Comparison of ENCODE assay signal across 10 cellular contexts in the genomic region with DNA sequence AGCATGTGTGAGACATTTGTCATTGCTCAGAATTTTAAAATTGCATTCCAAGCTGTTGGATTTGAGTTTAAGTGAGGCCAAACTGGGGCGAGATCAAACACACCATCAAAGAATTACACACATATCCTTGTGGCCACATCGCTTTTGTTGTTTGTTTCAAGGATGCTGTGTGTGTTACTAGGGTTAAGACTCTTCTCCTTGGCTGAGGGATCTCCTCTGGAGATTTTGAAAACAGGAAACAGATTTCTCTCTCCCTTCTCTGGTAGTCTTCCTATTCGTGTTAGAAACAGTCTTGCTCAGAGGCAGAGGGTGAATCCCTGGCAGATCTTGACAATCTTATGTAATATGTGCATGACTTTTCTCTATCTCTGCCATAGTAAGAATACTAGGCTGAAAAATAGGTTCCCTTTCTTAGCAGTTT.
A peak's percentile ranks its signal among the peaks of the same experiment; 100 is the strongest.
DNase-seq lines count a peak whose midpoint lies in the region; ATAC-seq and TF ChIP-seq lines count a peak whose summit lies in the region.
"Had no signal": no experiment of that assay in that cellular context is flagged by ENCODE, and none has a peak within 500 bp of the region (broad histone marks: within the 10 kb centered on the region; RNA-seq: fewer than 3 reads in every experiment).

No MANE protein-coding gene starts in this region.

- no peaks in the 10 kb centered on the region for H4K20me1 ChIP-seq in HCT116 (ENCODE audit: insufficient read depth)

- H2AK5ac ChIP-seq in neuronal stem cell (ENCODE audit: low read depth, low read length), result no peak overlapping the region

- no peak overlapping the region for H3K14ac ChIP-seq in neuronal stem cell (ENCODE audit: low read length)

- H3K4me1 ChIP-seq in HCT116 (ENCODE audit: control insufficient read depth in 1 of 2, insufficient read depth in 2 of 2, low read length in 2 of 2) (peaks cover 0 to 6% of the 10 kb centered on the region in 2 experiments; a peak in 1 of 4 replicates), neuronal stem cell (ENCODE audit: control insufficient read depth in 2 of 2, insufficient read depth in 1 of 2, low read depth in 1 of 2, low read length in 2 of 2) (no peaks in the 10 kb centered on the region), gastrocnemius medialis (no peaks in the 10 kb centered on the region)

- no peak overlapping the region for H4K8ac ChIP-seq in neuronal stem cell (ENCODE audit: low read depth, low read length)

- H3K27me3 ChIP-seq in HCT116 (ENCODE audit: insufficient read depth, low read length) (no peaks in the 10 kb centered on the region), neuronal stem cell (ENCODE audit: control insufficient read depth in 3 of 3, insufficient read depth in 3 of 3, low read depth in 1 of 3, low read length in 3 of 3) (no peaks in the 10 kb centered on the region), gastrocnemius medialis (no peaks in the 10 kb centered on the region)

- TF ChIP-seq POLR2A in HCT116 (IDR thresholded peaks at IDR 0.05; ENCODE audit: borderline replicate concordance, extremely low read depth, insufficient read depth, insufficient read length) (no peak), gastrocnemius medialis (IDR thresholded peaks at IDR 0.05) (no peak)

- no peak overlapping the region for H2BK120ac ChIP-seq in neuronal stem cell (ENCODE audit: low read depth, low read length)

- intact Hi-C loops in HCT116 (cut with micrococcal nuclease) (no loop called here), gastrocnemius medialis (cut with DNase I; ENCODE audit: low total_unique reads) (no loop called here), posterior cingulate gyrus (cut with DNase I) (no loop called here)

- no CpG with 5 or more reads among the region's 3 CpGs for WGBS in neuronal stem cell (ENCODE audit: extremely low coverage in 2 of 2, insufficient read length in 2 of 2, insufficient replicate concordance in 1 of 2), 2 donors

- H3K27ac ChIP-seq in HCT116 (ENCODE audit: low read depth, low read length), result no peak overlapping the region
- H3K27ac ChIP-seq in SK-N-MC, result peak overlapping the region; percentile 44; the same call in 1 of the 2 replicates
- no peak overlapping the region for H3K27ac ChIP-seq in neuronal stem cell (replicated peaks; ENCODE audit: low read length)
- no peak overlapping the region for H3K27ac ChIP-seq in gastrocnemius medialis
- no peak overlapping the region for H3K27ac ChIP-seq in RWPE1

- TF ChIP-seq CTCF in HCT116 (IDR thresholded peaks at IDR 0.05 in 2 of 3, conservative IDR thresholded peaks at IDR 0.05 in 1 of 3; ENCODE audit: borderline replicate concordance in 1 of 3, insufficient read depth in 1 of 3, low read depth in 2 of 3, low read length in 2 of 3) (no peak), gastrocnemius medialis (IDR thresholded peaks at IDR 0.05 in 4 of 5, conservative IDR thresholded peaks at IDR 0.05 in 1 of 5) (no peak), RWPE1 (conservative IDR thresholded peaks at IDR 0.05; ENCODE audit: low read depth) (no peak)

- H3K9me2 ChIP-seq in HCT116 (ENCODE audit: insufficient read depth), result no peaks in the 10 kb centered on the region

- no peak overlapping the region for H3K4me2 ChIP-seq in HCT116 (ENCODE audit: low read length)
- no peak overlapping the region for H3K4me2 ChIP-seq in neuronal stem cell (ENCODE audit: insufficient read depth, low read length, poor library complexity, severe bottlenecking)

- no peak for DNase-seq in HCT116 (ENCODE audit: low read depth, low spot score)
- no peak for DNase-seq in SK-N-MC (ENCODE audit: low read depth, low spot score)
- DNase-seq in dermis blood vessel endothelial cell, result peak; percentile 22
- DNase-seq in neuronal stem cell (ENCODE audit: low spot score), result no peak
- DNase-seq in gastrocnemius medialis, result no peak
- DNase-seq in RWPE1 (ENCODE audit: low spot score), result no peak
- no peak for DNase-seq in posterior cingulate gyrus
- DNase-seq: DMS53, NCI-H1930 had no signal

- no peak overlapping the region for H3K18ac ChIP-seq in neuronal stem cell (ENCODE audit: low read length)

- H3K4me3 ChIP-seq in HCT116 (replicated peaks in 1 of 2; ENCODE audit: low read depth in 1 of 2, low read length in 2 of 2) (no peak overlapping the region), SK-N-MC (no peak overlapping the region), neuronal stem cell (ENCODE audit: low read length in 2 of 2) (no peak overlapping the region), gastrocnemius medialis (no peak overlapping the region)

- H4K91ac ChIP-seq in neuronal stem cell (ENCODE audit: low read depth, low read length, poor library complexity), result no peak overlapping the region

- no peak overlapping the region for H2AFZ ChIP-seq in HCT116 (ENCODE audit: low read depth, low read length, poor library complexity, severe bottlenecking)
- H2AFZ ChIP-seq in neuronal stem cell (ENCODE audit: low read length), result no peak overlapping the region

- no peak overlapping the region for H3K23ac ChIP-seq in neuronal stem cell (ENCODE audit: low read depth, low read length, poor library complexity)

- no peak overlapping the region for H3K4ac ChIP-seq in neuronal stem cell (ENCODE audit: low read length)

- TF ChIP-seq RAD21 in HCT116 (IDR thresholded peaks at IDR 0.05; ENCODE audit: low read depth), result no peak

- no peaks in the 10 kb centered on the region for H3K79me2 ChIP-seq in HCT116 (ENCODE audit: insufficient read depth, low read length)

- no TSS peak for BruUV-seq in HCT116 (replicated peaks; lab: Mats Ljungman, UMichigan)

- H2BK12ac ChIP-seq in neuronal stem cell (ENCODE audit: low read length), result no peak overlapping the region

- H2BK5ac ChIP-seq in neuronal stem cell (ENCODE audit: low read length), result no peak overlapping the region

- H3K9ac ChIP-seq in HCT116 (ENCODE audit: low read length), result no peak overlapping the region
- H3K9ac ChIP-seq in SK-N-MC (ENCODE audit: insufficient read length), result no peak overlapping the region
- peak overlapping the region; percentile 15 for H3K9ac ChIP-seq in neuronal stem cell (ENCODE audit: low read depth, low read length, poor library complexity)

- RAD21 ChIA-PET in HCT116 (lab: Charles Lee; ENCODE audit: low non-redundant PET in 1 of 2, low total read pairs in 2 of 2, uncharacterized antibody in 2 of 2, unreplicated experiment in 2 of 2), result no interaction called here

- H3K9me3 ChIP-seq in HCT116 (ENCODE audit: control insufficient read depth in 1 of 2, insufficient read depth in 1 of 2, low read depth in 1 of 2, low read length in 2 of 2) (no peaks in the 10 kb centered on the region), SK-N-MC (ENCODE audit: low read depth, low read length) (no peaks in the 10 kb centered on the region), neuronal stem cell (replicated peaks in 1 of 2; ENCODE audit: control insufficient read depth in 2 of 2, insufficient read depth in 1 of 2, low read depth in 1 of 2, low read length in 2 of 2) (no peaks in the 10 kb centered on the region), gastrocnemius medialis (no peaks in the 10 kb centered on the region)

- in situ Hi-C loops in gastrocnemius medialis (cut with MboI; ENCODE audit: low sequenced_read_pairs in 4 of 4), result no loop called here

- CTCF ChIA-PET in HCT116 (lab: Charles Lee), result no interaction called here
- CTCF ChIA-PET in RWPE1 (lab: Yijun Ruan, JAX), result no interaction called here

- H3K79me1 ChIP-seq in neuronal stem cell (ENCODE audit: low read depth, low read length), result no peaks in the 10 kb centered on the region

- POLR2A ChIA-PET in HCT116 (lab: Charles Lee) (no interaction called here), RWPE1 (lab: Yijun Ruan, JAX; ENCODE audit: low non-redundant PET) (no interaction called here)

- ATAC-seq in HCT116 (peak; percentile 30; the same call in 1 of the 2 replicates), gastrocnemius medialis (no peak), HG02981 (IDR thresholded peaks at IDR 0.05; ENCODE audit: unreplicated experiment) (no peak)

- H2BK15ac ChIP-seq in neuronal stem cell (ENCODE audit: low read length), result no peak overlapping the region

- H3K36me3 ChIP-seq in HCT116 (ENCODE audit: control insufficient read depth in 1 of 2, insufficient read depth in 2 of 2, low read length in 2 of 2) (peaks cover 20 to 29% of the 10 kb centered on the region in 2 experiments), SK-N-MC (ENCODE audit: insufficient read depth, low read length) (peaks cover 42% of the 10 kb centered on the region), neuronal stem cell (replicated peaks in 1 of 2; ENCODE audit: control insufficient read depth in 2 of 2, insufficient read depth in 2 of 2, low read length in 2 of 2) (peaks cover 10 to 78% of the 10 kb centered on the region in 2 donors), gastrocnemius medialis (peaks cover 0 to 29% of the 10 kb centered on the region in 2 donors)

TF ChIP-seq in HCT116, 20 proteins besides CTCF, POLR2A, EP300 and RAD21 (continues in another document):
- TF ChIP-seq SP1 (IDR thresholded peaks at IDR 0.05; ENCODE audit: low read depth) (no peak), SRF (IDR thresholded peaks at IDR 0.05; ENCODE audit: low read depth) (no peak), CEBPB (IDR thresholded peaks at IDR 0.05; ENCODE audit: low read depth) (no peak), YY1 (IDR thresholded peaks at IDR 0.05; ENCODE audit: extremely low read depth, insufficient replicate concordance, low read depth, low read length) (no peak)
- TF ChIP-seq, protein P1, sequence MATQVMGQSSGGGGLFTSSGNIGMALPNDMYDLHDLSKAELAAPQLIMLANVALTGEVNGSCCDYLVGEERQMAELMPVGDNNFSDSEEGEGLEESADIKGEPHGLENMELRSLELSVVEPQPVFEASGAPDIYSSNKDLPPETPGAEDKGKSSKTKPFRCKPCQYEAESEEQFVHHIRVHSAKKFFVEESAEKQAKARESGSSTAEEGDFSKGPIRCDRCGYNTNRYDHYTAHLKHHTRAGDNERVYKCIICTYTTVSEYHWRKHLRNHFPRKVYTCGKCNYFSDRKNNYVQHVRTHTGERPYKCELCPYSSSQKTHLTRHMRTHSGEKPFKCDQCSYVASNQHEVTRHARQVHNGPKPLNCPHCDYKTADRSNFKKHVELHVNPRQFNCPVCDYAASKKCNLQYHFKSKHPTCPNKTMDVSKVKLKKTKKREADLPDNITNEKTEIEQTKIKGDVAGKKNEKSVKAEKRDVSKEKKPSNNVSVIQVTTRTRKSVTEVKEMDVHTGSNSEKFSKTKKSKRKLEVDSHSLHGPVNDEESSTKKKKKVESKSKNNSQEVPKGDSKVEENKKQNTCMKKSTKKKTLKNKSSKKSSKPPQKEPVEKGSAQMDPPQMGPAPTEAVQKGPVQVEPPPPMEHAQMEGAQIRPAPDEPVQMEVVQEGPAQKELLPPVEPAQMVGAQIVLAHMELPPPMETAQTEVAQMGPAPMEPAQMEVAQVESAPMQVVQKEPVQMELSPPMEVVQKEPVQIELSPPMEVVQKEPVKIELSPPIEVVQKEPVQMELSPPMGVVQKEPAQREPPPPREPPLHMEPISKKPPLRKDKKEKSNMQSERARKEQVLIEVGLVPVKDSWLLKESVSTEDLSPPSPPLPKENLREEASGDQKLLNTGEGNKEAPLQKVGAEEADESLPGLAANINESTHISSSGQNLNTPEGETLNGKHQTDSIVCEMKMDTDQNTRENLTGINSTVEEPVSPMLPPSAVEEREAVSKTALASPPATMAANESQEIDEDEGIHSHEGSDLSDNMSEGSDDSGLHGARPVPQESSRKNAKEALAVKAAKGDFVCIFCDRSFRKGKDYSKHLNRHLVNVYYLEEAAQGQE (IDR thresholded peaks at IDR 0.05; ENCODE audit: low read depth), result no peak
